In the genomic region with DNA sequence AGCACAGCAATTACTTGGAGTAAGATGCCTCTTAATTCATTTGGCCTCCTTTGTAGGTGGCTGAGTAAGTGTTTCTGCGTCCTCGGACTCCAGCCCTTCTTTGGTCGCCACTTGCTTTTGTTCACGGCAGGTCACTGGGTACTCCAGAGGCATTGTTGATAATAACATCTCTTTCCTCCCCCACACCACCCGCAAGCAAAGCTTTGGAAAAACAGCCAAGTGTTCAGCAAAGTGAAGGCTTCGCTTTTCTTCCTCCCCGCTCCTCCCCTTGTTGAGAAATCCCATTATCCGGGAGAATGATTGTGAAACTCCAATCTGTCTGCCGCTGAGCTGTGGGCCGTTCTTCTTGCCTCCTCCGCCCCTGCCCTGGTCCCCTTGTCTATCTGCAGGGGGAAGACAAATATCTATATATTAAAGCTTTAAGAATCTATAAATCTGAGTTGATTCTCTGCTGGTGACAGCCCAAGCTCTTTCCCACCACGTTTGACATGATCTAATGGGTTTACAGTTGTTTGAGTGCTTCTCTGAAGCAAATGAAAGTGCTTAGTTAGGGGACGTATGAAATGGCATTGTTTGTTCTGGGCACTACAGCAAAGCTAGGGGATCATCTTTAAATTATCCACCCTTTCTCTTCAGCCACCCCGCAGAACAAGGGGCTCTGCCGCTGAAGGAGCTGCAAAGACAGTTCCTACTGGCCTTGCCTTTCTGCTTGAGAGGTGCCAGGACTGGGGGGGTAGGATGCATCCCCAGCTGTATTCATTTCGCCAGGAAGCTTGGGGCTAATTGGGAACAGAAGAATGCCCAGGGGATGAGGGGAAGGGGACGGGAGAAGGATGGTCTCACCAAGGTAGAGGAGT, we compare ENCODE assay signal across 8 cellular contexts.
DNase-seq lines count a peak whose midpoint lies in the region; ATAC-seq and TF ChIP-seq lines count a peak whose summit lies in the region.

No MANE protein-coding gene starts in this region.

- no peak overlapping the region for H3K4me3 ChIP-seq in BLaER1 treated with 17β-estradiol and CSF1 and Interleukin-3, amounts not matched to agents 10 nM and 100 nM
- peak overlapping the region; percentile 53 for H3K4me3 ChIP-seq in choroid plexus epithelial cell (ENCODE audit: low read depth, low read length)
- H3K4me3 ChIP-seq in muscle layer of duodenum (ENCODE audit: low read depth in 1 of 2, low read length in 2 of 2): peak overlapping the region; percentile 35 to 40

- peaks cover 0 to 54% (median 0%) of the 10 kb centered on the region in 11 experiments; a peak in 4 of 22 replicates for H4K20me1 ChIP-seq in BLaER1 treated with 17β-estradiol and CSF1 and Interleukin-3, amounts not matched to agents 10 nM and 100 nM

- no peak overlapping the region for H3K9ac ChIP-seq in BLaER1 treated with 17β-estradiol and CSF1 and Interleukin-3, amounts not matched to agents 10 nM and 100 nM

- no peaks in the 10 kb centered on the region for H3K27me3 ChIP-seq in BLaER1 treated with 17β-estradiol and CSF1 and Interleukin-3, amounts not matched to agents 10 nM and 100 nM
- no peaks in the 10 kb centered on the region for H3K27me3 ChIP-seq in muscle layer of duodenum (ENCODE audit: low read depth, low read length)

- no peak for ATAC-seq in GM21390 (IDR thresholded peaks at IDR 0.05; ENCODE audit: unreplicated experiment)
- no peak for ATAC-seq in HG02938 (IDR thresholded peaks at IDR 0.05; ENCODE audit: unreplicated experiment)

- DNase-seq in NCI-H1694 treated with DMSO at 0.1 percent for 48 hours (lab: John Stamatoyannopoulos, UW): peak; percentile 93
- DNase-seq in choroid plexus epithelial cell (ENCODE audit: low read depth): peak; percentile 78
- no peak for DNase-seq in epidermal melanocyte (ENCODE audit: insufficient read length, low spot score)
- no peak for DNase-seq in NCI-H446 treated with DMSO at 0.1 percent for 48 hours (lab: John Stamatoyannopoulos, UW)

- peak overlapping the region in 7 of 11 experiments; percentile 3 to 51 (median 29); a peak in 8 of 22 replicates for H3K27ac ChIP-seq in BLaER1 treated with 17β-estradiol and CSF1 and Interleukin-3, amounts not matched to agents 10 nM and 100 nM
- no peak overlapping the region for H3K27ac ChIP-seq in muscle layer of duodenum (ENCODE audit: low read length)

- H3K4me2 ChIP-seq in BLaER1 treated with 17β-estradiol and CSF1 and Interleukin-3, amounts not matched to agents 10 nM and 100 nM: peak overlapping the region; percentile 35 to 64 (median 48); a peak in 21 of 22 replicates

- H3K9me3 ChIP-seq in BLaER1 treated with 17β-estradiol and CSF1 and Interleukin-3, amounts not matched to agents 10 nM and 100 nM (replicated peaks in 1 of 11): peaks cover 0 to 12% (median 0%) of the 10 kb centered on the region in 11 experiments; a peak in 4 of 22 replicates
- H3K9me3 ChIP-seq in muscle layer of duodenum (ENCODE audit: control insufficient read depth in 1 of 2, low read length in 2 of 2): no peaks in the 10 kb centered on the region

- peaks cover 9 to 75% (median 36%) of the 10 kb centered on the region in 10 experiments for H3K4me1 ChIP-seq in BLaER1 treated with 17β-estradiol and CSF1 and Interleukin-3, amounts not matched to agents 10 nM and 100 nM
- H3K4me1 ChIP-seq in muscle layer of duodenum (ENCODE audit: control insufficient read depth in 1 of 2, insufficient read depth in 2 of 2, low read length in 2 of 2): peaks cover 0 to 11% of the 10 kb centered on the region in 2 donors

- peaks cover 0 to 85% (median 12%) of the 10 kb centered on the region in 11 experiments; a peak in 13 of 22 replicates for H3K36me3 ChIP-seq in BLaER1 treated with 17β-estradiol and CSF1 and Interleukin-3, amounts not matched to agents 10 nM and 100 nM
- H3K36me3 ChIP-seq in muscle layer of duodenum (ENCODE audit: control insufficient read depth in 1 of 2, insufficient read depth in 2 of 2, low read length in 2 of 2): no peaks in the 10 kb centered on the region

- no peak for TF ChIP-seq CTCF in choroid plexus epithelial cell (conservative IDR thresholded peaks at IDR 0.05; ENCODE audit: low read depth, low read length)

Comparison
In these comparisons a context has a peak if more than half of its experiments do, and no peak if none do; other contexts are left out.
1. H3K4me3 ChIP-seq: peak in choroid plexus epithelial cell (single experiment) and muscle layer of duodenum (2 of 2); none in BLaER1 treated with 17β-estradiol and CSF1 and Interleukin-3, amounts not matched to agents 10 nM and 100 nM (0 of 10).
2. DNase-seq: peak in NCI-H1694 treated with DMSO at 0.1 percent for 48 hours (single experiment) and choroid plexus epithelial cell (single experiment); none in epidermal melanocyte (single experiment) and NCI-H446 treated with DMSO at 0.1 percent for 48 hours (single experiment).